In the genomic region with DNA sequence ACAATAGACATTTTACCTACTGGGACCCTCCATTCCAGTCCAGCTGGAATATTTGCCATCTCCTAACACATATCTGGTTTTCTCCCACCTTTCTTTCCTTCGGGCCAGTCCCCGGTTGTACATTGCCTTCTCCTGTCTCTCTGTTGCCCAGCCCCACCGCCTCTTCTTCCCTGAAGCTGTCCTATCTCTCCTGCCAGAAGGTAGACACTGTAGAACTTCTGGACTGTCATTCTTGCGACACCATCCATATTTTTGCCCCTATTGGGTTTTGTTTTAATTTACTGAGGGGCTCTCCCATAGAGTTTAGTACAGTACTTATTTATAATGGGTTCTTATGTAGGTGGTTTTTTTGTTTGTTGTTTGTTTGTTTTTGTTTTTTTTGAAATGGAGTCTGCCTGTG, we compare ENCODE assay signal across 19 cellular contexts.
"Had no signal": no experiment of that assay in that cellular context is flagged by ENCODE, and none has a peak within 500 bp of the region (broad histone marks: within the 10 kb centered on the region; RNA-seq: fewer than 3 reads in every experiment).

No MANE protein-coding gene starts in this region.

- H3K27ac Mint-ChIP-seq: activated CD4-positive, alpha-beta T cell treated with anti-CD3 and anti-CD28 coated beads for 36 hours; activated naive CD4-positive, alpha-beta T cell treated with anti-CD3 and anti-CD28 coated beads, Interleukin-2, amount 50 U/mL, for 72 hours; activated T-helper 1 cell treated with anti-CD3 and anti-CD28 coated beads, Interleukin-12 subunit alpha, Interleukin-12 subunit beta, Interleukin-2, Interleukin-4 antibody, amounts not matched to agents 30 ng/mL and 10 ng/mL and 1 ng/mL, durations not matched to agents 14 hours and 24 hours and 36 hours; T-helper 2 cell treated with Interferon-gamma antibody and Interleukin-4, amounts not matched to agents 5 μg/mL and 100 μg/mL, for 36 hours; WTC11 had no signal

- DNase-seq: activated CD4-positive, alpha-beta T cell treated with anti-CD3 and anti-CD28 coated beads for 36 hours; activated CD4-positive, alpha-beta T cell treated with anti-CD3 and anti-CD28 coated beads, Interleukin-2, amount 50 U/mL, for 48 hours; activated gamma-delta T cell treated with Interleukin-2 at 50 U/mL for 16 hours; adrenal gland; cerebellar nuclear complex; effector CD4-positive, alpha-beta T cell; left ventricle myocardium superior; naive thymus-derived CD8-positive, alpha-beta T cell; retina; stimulated activated CD4-positive, alpha-beta T cell treated with anti-CD3 and anti-CD28 coated beads, Interleukin-2, amount 100 ng/mL, for 24 hours; stimulated activated naive CD4-positive, alpha-beta T cell treated with Interleukin-2 at 50 U/mL for 16 hours; thyroid gland had no signal

- ATAC-seq: activated CD4-positive, alpha-beta T cell treated with anti-CD3 and anti-CD28 coated beads for 36 hours; activated naive CD4-positive, alpha-beta T cell treated with anti-CD3 and anti-CD28 coated beads, Interleukin-2, amount 50 U/mL, for 72 hours; left ventricle myocardium superior; naive thymus-derived CD8-positive, alpha-beta T cell; WTC11 had no signal

- H3K27ac ChIP-seq: adrenal gland, thyroid gland had no signal

- H3K9me3 Mint-ChIP-seq: activated naive CD4-positive, alpha-beta T cell treated with anti-CD3 and anti-CD28 coated beads, Interleukin-2, amount 50 U/mL, for 72 hours; activated T-helper 1 cell treated with anti-CD3 and anti-CD28 coated beads, Interleukin-12 subunit alpha, Interleukin-12 subunit beta, Interleukin-2, Interleukin-4 antibody, amounts not matched to agents 30 ng/mL and 10 ng/mL and 1 ng/mL, durations not matched to agents 14 hours and 24 hours and 36 hours; naive thymus-derived CD8-positive, alpha-beta T cell; T-helper 2 cell treated with Interferon-gamma antibody and Interleukin-4, amounts not matched to agents 5 μg/mL and 100 μg/mL, for 36 hours; WTC11 had no signal

- H3K4me3 ChIP-seq: adrenal gland, thyroid gland had no signal

- H3K27me3 ChIP-seq: adrenal gland, thyroid gland had no signal

- H3K36me3 ChIP-seq: adrenal gland, thyroid gland had no signal

- H3K9me3 ChIP-seq: adrenal gland, thyroid gland had no signal

- H3K36me3 Mint-ChIP-seq: activated naive CD4-positive, alpha-beta T cell treated with anti-CD3 and anti-CD28 coated beads, Interleukin-2, amount 50 U/mL, for 72 hours; naive thymus-derived CD8-positive, alpha-beta T cell; WTC11 had no signal

- H3K4me3 Mint-ChIP-seq: activated CD4-positive, alpha-beta T cell treated with anti-CD3 and anti-CD28 coated beads for 36 hours; activated T-helper 1 cell treated with anti-CD3 and anti-CD28 coated beads, Interleukin-12 subunit alpha, Interleukin-12 subunit beta, Interleukin-2, Interleukin-4 antibody, amounts not matched to agents 30 ng/mL and 10 ng/mL and 1 ng/mL, durations not matched to agents 14 hours and 24 hours and 36 hours; naive thymus-derived CD8-positive, alpha-beta T cell; T-helper 2 cell treated with Interferon-gamma antibody and Interleukin-4, amounts not matched to agents 5 μg/mL and 100 μg/mL, for 36 hours; WTC11 had no signal

- FAIRE-seq: bronchial epithelial cell, endothelial cell of umbilical vein, urothelium cell line had no signal
